12 cellular contexts compared by ENCODE assay signal in the genomic region with DNA sequence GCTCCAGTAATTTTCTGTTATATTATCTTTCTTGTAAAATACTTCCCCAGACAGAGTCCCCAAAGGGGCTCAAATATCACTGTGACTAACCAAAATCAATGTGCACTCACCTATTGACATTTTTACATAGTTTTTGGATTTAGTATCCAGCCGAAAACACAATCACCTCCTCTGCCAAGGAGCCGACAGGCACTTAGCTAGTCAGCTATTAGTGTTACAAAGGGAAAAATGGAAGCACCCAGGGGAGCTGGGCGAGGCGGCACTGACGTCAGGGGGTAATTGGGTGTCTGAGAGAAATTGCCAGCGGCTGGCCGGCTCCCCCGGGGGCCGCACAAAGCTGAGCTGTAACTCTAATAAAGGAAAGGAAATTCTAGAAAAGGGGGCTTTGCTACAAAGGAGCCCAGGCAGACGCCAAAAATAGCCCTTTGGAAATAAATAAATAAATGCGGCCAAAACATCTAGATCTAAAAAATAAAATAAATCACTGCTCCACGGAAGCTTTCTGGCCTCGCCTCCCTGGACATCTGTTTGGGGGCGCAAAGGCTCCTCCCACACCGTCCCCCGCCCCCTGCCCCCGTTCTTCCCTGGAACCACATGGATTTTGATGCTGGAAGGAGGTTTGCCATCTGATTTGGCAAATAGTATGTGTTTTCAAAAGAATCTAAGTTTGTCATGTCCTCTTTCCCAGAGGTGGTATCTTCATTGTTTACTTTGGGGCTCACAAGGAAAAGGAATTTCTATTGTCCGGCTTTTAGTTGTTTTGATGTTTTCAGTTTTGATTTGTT.
DNase-seq lines count a peak whose midpoint lies in the region; ATAC-seq, FAIRE-seq and TF ChIP-seq lines count a peak whose summit lies in the region.
"Had no signal": no experiment of that assay in that cellular context is flagged by ENCODE, and none has a peak within 500 bp of the region (broad histone marks: within the 10 kb centered on the region; RNA-seq: fewer than 3 reads in every experiment).

No MANE protein-coding gene starts in this region.

- H3K36me3 ChIP-seq in GM23338 (ENCODE audit: insufficient read depth) (no peaks in the 10 kb centered on the region), SJSA1 (no peaks in the 10 kb centered on the region), cardiac muscle cell (no peaks in the 10 kb centered on the region), HepG2 (replicated peaks in 1 of 2; ENCODE audit: control insufficient read depth in 1 of 2, insufficient read depth in 2 of 2, low read length in 2 of 2) (no peaks in the 10 kb centered on the region)

- POLR2A ChIA-PET in HepG2 (lab: Yijun Ruan, JAX), result no interaction called here

- BruUV-seq in HepG2 (replicated peaks; lab: Mats Ljungman, UMichigan), result no TSS peak

- H4K20me1 ChIP-seq in GM23338 (replicated peaks; ENCODE audit: insufficient read depth), result no peaks in the 10 kb centered on the region
- H4K20me1 ChIP-seq in HepG2 (ENCODE audit: insufficient read depth, low read length), result no peaks in the 10 kb centered on the region

- peaks cover 49% of the 10 kb centered on the region for H3F3A ChIP-seq in GM23338 (replicated peaks; ENCODE audit: low read depth)

- H2AFZ ChIP-seq in GM23338 (no peak overlapping the region), HepG2 (ENCODE audit: low read length) (no peak overlapping the region)

- H3K27me3 ChIP-seq in GM23338 (ENCODE audit: insufficient read depth), result no peaks in the 10 kb centered on the region
- no peaks in the 10 kb centered on the region for H3K27me3 ChIP-seq in SJSA1 (replicated peaks)
- H3K27me3 ChIP-seq in cardiac muscle cell, result no peaks in the 10 kb centered on the region
- peaks cover 0 to 24% of the 10 kb centered on the region in 2 experiments; a peak in 4 of 5 replicates for H3K27me3 ChIP-seq in HepG2 (ENCODE audit: control insufficient read depth in 1 of 2, insufficient read depth in 2 of 2, low read length in 2 of 2)

- DNase-seq in GM23338 (ENCODE audit: low spot score) (peak; percentile 34), SJSA1 (ENCODE audit: low read depth in 1 of 2, low spot score in 2 of 2) (peak; percentile 63 to 72), cardiac muscle cell (ENCODE audit: low read depth in 1 of 2, low spot score in 1 of 2) (peak in 1 of 2 donors; percentile 77), sciatic nerve (ENCODE audit: low spot score) (peak; percentile 81), T-helper 17 cell (no peak), HepG2 (ENCODE audit: low spot score) (no peak), NCI-H510A treated with DMSO at 0.1 percent for 48 hours (lab: John Stamatoyannopoulos, UW) (no peak)
- DNase-seq in stimulated activated CD4-positive, alpha-beta T cell treated with anti-CD3 and anti-CD28 coated beads, Interleukin-12 subunit alpha, Interleukin-12 subunit beta, amount 100 ng/mL, for 4 hours, result no peak
- DNase-seq: activated naive CD4-positive, alpha-beta T cell treated with anti-CD3 and anti-CD28 coated beads, Interleukin-2, amount 50 U/mL, for 16 hours; CD8-positive, alpha-beta T cell; stimulated activated CD4-positive, alpha-beta T cell treated with anti-CD3 and anti-CD28 coated beads, Interleukin-2, amount 100 ng/mL, for 48 hours had no signal

- TF ChIP-seq EP300 in HepG2 (IDR thresholded peaks at IDR 0.05; ENCODE audit: low read depth in 2 of 2, low read length in 2 of 2), result no peak
- TF ChIP-seq EP300 in HepG2 (CRISPR knock-in tag; IDR thresholded peaks at IDR 0.05; ENCODE audit: borderline replicate concordance), result no peak

- peaks cover 96% of the 10 kb centered on the region for H3K4me1 ChIP-seq in GM23338 (ENCODE audit: insufficient read depth)
- H3K4me1 ChIP-seq in SJSA1 (replicated peaks), result peaks cover 25% of the 10 kb centered on the region
- H3K4me1 ChIP-seq in cardiac muscle cell (ENCODE audit: low read depth), result peaks cover 75% of the 10 kb centered on the region
- no peaks in the 10 kb centered on the region for H3K4me1 ChIP-seq in HepG2 (ENCODE audit: insufficient read depth, low read length)

- no peak for TF ChIP-seq CTCF in GM23338 (conservative IDR thresholded peaks at IDR 0.05; ENCODE audit: low read depth in 2 of 2)
- no peak for TF ChIP-seq CTCF in cardiac muscle cell (IDR thresholded peaks at IDR 0.05; ENCODE audit: low read depth, low read length)
- no peak for TF ChIP-seq CTCF in HepG2 (CRISPR knock-in tag; IDR thresholded peaks at IDR 0.05)

- 34% methylated on average over 18 of the region's 18 CpGs for WGBS in HepG2 (ENCODE audit: low lambda C conversion rate)

- no peaks in the 10 kb centered on the region for H3K9me3 ChIP-seq in SJSA1 (replicated peaks)
- H3K9me3 ChIP-seq in cardiac muscle cell (ENCODE audit: low read depth), result no peaks in the 10 kb centered on the region
- H3K9me3 ChIP-seq in T-helper 17 cell (ENCODE audit: control insufficient read depth, low read length, poor library complexity, severe bottlenecking), result no peaks in the 10 kb centered on the region
- H3K9me3 ChIP-seq in HepG2 (ENCODE audit: low read length), result no peaks in the 10 kb centered on the region

- peak overlapping the region; percentile 89 for H3K27ac Mint-ChIP-seq in GM23338
- H3K27ac Mint-ChIP-seq in T-helper 17 cell, result no peak overlapping the region
- H3K27ac Mint-ChIP-seq: CD8-positive, alpha-beta T cell had no signal

- peak overlapping the region; percentile 60 for H3K4me2 ChIP-seq in GM23338
- H3K4me2 ChIP-seq in HepG2 (ENCODE audit: low read depth, low read length), result no peak overlapping the region

- in situ Hi-C loops in HepG2 (cut with HindIII; ENCODE audit: extremely low pct_ligation_motif_present, low pct_unique_long_range_greater_than_20kb), result no loop called here

- no peak for TF ChIP-seq RAD21 in HepG2 (CRISPR knock-in tag; IDR thresholded peaks at IDR 0.05)

- no peak overlapping the region for H3K9ac ChIP-seq in HepG2 (ENCODE audit: insufficient read depth, low read depth, low read length)

- peaks cover 87% of the 10 kb centered on the region for H3K4me1 Mint-ChIP-seq in GM23338
- no peaks in the 10 kb centered on the region for H3K4me1 Mint-ChIP-seq in T-helper 17 cell

- H3K9me3 Mint-ChIP-seq in GM23338, result no peaks in the 10 kb centered on the region
- H3K9me3 Mint-ChIP-seq: CD8-positive, alpha-beta T cell had no signal

- H3K4me3 ChIP-seq in GM23338 (no peak overlapping the region), SJSA1 (no peak overlapping the region), cardiac muscle cell (no peak overlapping the region), HepG2 (replicated peaks in 1 of 3; ENCODE audit: insufficient read depth in 1 of 3, low read depth in 2 of 3, low read length in 3 of 3) (no peak overlapping the region)

- H3K27me3 Mint-ChIP-seq in GM23338 (ENCODE audit: insufficient read depth, low read depth, poor library complexity) (peaks cover 25% of the 10 kb centered on the region), T-helper 17 cell (peaks cover 31% of the 10 kb centered on the region)

- H3K27ac ChIP-seq in GM23338 (ENCODE audit: low read depth) (peak overlapping the region; percentile 96), SJSA1 (peak overlapping the region; percentile 67), cardiac muscle cell (peak overlapping the region; percentile 90), HepG2 (ENCODE audit: extremely low read length, insufficient read depth, low read length) (no peak overlapping the region)
- H3K27ac ChIP-seq: VCaP had no signal

- CTCF ChIA-PET in HepG2 (lab: Yijun Ruan, JAX; ENCODE audit: low intra/inter-chr PET ratio, low total read pairs), result no interaction called here

- H3K4me3 Mint-ChIP-seq in GM23338 (peak overlapping the region; percentile 56; the same call in 1 of the 3 replicates), T-helper 17 cell (no peak overlapping the region)
- H3K4me3 Mint-ChIP-seq: CD8-positive, alpha-beta T cell had no signal

- H3K36me3 Mint-ChIP-seq in GM23338 (ENCODE audit: low read depth) (0 out of 3 replicates have a peak, but pooled peaks cover 3% of the 10 kb centered on the region), T-helper 17 cell (ENCODE audit: low read depth) (no peaks in the 10 kb centered on the region)
- H3K36me3 Mint-ChIP-seq: CD8-positive, alpha-beta T cell had no signal

- H3K79me2 ChIP-seq in GM23338 (replicated peaks; ENCODE audit: insufficient read depth), result peaks cover 8% of the 10 kb centered on the region; the same call in 1 of the 2 replicates
- no peaks in the 10 kb centered on the region for H3K79me2 ChIP-seq in HepG2 (ENCODE audit: insufficient read depth, low read length)

- no peak for TF ChIP-seq POLR2A in HepG2 (IDR thresholded peaks at IDR 0.05; ENCODE audit: insufficient read depth in 1 of 2, low read depth in 2 of 2, low read length in 2 of 2)

- FAIRE-seq in HepG2 (lab: Jason Lieb, UNC), result no peak

- ATAC-seq in GM23338 (no peak), sciatic nerve (peak; percentile 75), T-helper 17 cell (no peak), HepG2 (no peak)
- ATAC-seq: CD8-positive, alpha-beta T cell had no signal

- intact Hi-C loops in sciatic nerve (cut with DNase I) (no loop called here), HepG2 (cut with micrococcal nuclease; ENCODE audit: unreplicated experiment) (no loop called here)

- no peaks in the 10 kb centered on the region for H3K9me2 ChIP-seq in GM23338 (ENCODE audit: insufficient read depth)

TF ChIP-seq in GM23338, 12 proteins besides CTCF, POLR2A, EP300 and RAD21 (continues in another document):
- no peak for TF ChIP-seq NANOG (IDR thresholded peaks at IDR 0.05; ENCODE audit: borderline replicate concordance)
- no peak for TF ChIP-seq EZH2phosphoT487 (IDR thresholded peaks at IDR 0.05; ENCODE audit: unreplicated experiment)
- no peak for TF ChIP-seq CREB1 (CRISPR knock-in tag; IDR thresholded peaks at IDR 0.05; ENCODE audit: low read depth)

TF ChIP-seq in HepG2, 621 proteins besides CTCF, POLR2A, EP300 and RAD21:
- TF ChIP-seq ARNTL (CRISPR knock-in tag; IDR thresholded peaks at IDR 0.05), result no peak
- TF ChIP-seq SRSF4 (IDR thresholded peaks at IDR 0.05; ENCODE audit: low read depth, low read length, poor library complexity, severe bottlenecking), result no peak

Comparison
In these comparisons a context has a peak if more than half of its experiments do, and no peak if none do; other contexts are left out.
1. DNase-seq: peak in GM23338 (single experiment), SJSA1 (2 of 2) and sciatic nerve (single experiment); none in T-helper 17 cell (0 of 3), stimulated activated CD4-positive, alpha-beta T cell treated with anti-CD3 and anti-CD28 coated beads, Interleukin-12 subunit alpha, Interleukin-12 subunit beta, amount 100 ng/mL, for 4 hours (single experiment), HepG2 (single experiment) and NCI-H510A treated with DMSO at 0.1 percent for 48 hours (single experiment).